ENCODE assay signal across 10 cellular contexts in the genomic region with DNA sequence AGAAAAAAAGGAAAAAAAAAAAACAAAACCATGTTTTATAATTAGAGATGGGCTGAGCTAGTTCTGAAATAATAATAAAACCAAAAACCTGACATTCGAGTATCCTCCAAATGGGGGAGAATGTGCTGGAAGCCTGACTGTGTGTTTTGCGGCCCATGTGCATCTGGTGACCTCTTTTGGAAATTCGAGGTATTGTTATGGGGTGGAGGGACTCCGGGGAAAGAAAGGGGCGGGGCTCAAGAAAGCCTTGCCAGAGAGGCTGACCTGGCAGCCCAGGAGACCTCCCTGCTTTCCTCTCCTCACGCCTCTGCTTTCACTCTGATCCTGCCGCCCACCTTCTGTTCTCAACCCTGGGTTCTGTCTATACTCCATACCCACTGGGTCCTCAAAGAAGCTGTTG.
DNase-seq lines count a peak whose midpoint lies in the region; ATAC-seq and TF ChIP-seq lines count a peak whose summit lies in the region.
"Had no signal": no experiment of that assay in that cellular context is flagged by ENCODE, and none has a peak within 500 bp of the region (broad histone marks: within the 10 kb centered on the region; RNA-seq: fewer than 3 reads in every experiment).

No MANE protein-coding gene starts in this region.

- H3K9me3 Mint-ChIP-seq in stimulated activated memory B cell treated with anti-CD40 and anti-IgM and Interleukin-4, amounts not matched to agents 10 μg/mL and 1 μg/mL and 100 μg/mL, for 72 hours, result no peaks in the 10 kb centered on the region
- H3K9me3 Mint-ChIP-seq: brain, IgD-negative memory B cell had no signal

- H3K27ac ChIP-seq in thyroid gland, result no peak overlapping the region
- H3K27ac ChIP-seq: parathyroid adenoma had no signal

- in situ Hi-C loops in SK-MEL-5 (cut with HindIII; ENCODE audit: low pct_unique_long_range_greater_than_20kb, low sequenced_read_pairs), result no loop called here

- no peak overlapping the region for H3K4me3 Mint-ChIP-seq in stimulated activated memory B cell treated with anti-CD40 and anti-IgM and Interleukin-4, amounts not matched to agents 10 μg/mL and 1 μg/mL and 100 μg/mL, for 72 hours
- H3K4me3 Mint-ChIP-seq: brain, IgD-negative memory B cell had no signal

- H3K4me1 ChIP-seq in thyroid gland, result peaks cover 3 to 4% of the 10 kb centered on the region in 2 donors
- H3K4me1 ChIP-seq: parathyroid adenoma had no signal

- peak; percentile 36 for DNase-seq in EL
- DNase-seq in H7, result peak; percentile 96
- DNase-seq in SK-MEL-5 (ENCODE audit: low read depth, low spot score), result peak; percentile 84
- peak; percentile 95 for DNase-seq in iPS-NIHi7 (ENCODE audit: extremely low spot score)
- no peak for DNase-seq in thyroid gland

- no peak for ATAC-seq in HG02938 (IDR thresholded peaks at IDR 0.05; ENCODE audit: unreplicated experiment)
- no peak for ATAC-seq in stimulated activated memory B cell treated with anti-CD40 and anti-IgM and Interleukin-4, amounts not matched to agents 10 μg/mL and 1 μg/mL and 100 μg/mL, for 72 hours

- peaks cover 17% of the 10 kb centered on the region for H3K4me1 Mint-ChIP-seq in stimulated activated memory B cell treated with anti-CD40 and anti-IgM and Interleukin-4, amounts not matched to agents 10 μg/mL and 1 μg/mL and 100 μg/mL, for 72 hours

- H3K36me3 ChIP-seq in H7 (replicated peaks; ENCODE audit: control insufficient read depth, insufficient read depth, low read length) (no peaks in the 10 kb centered on the region; the same call in 1 of the 2 replicates), thyroid gland (no peaks in the 10 kb centered on the region)

- WGBS in thyroid gland, 2 donors, result 46 to 50% methylated on average over 7 of the region's 7 CpGs

- peaks cover 32% of the 10 kb centered on the region for H3K27me3 Mint-ChIP-seq in stimulated activated memory B cell treated with anti-CD40 and anti-IgM and Interleukin-4, amounts not matched to agents 10 μg/mL and 1 μg/mL and 100 μg/mL, for 72 hours
- H3K27me3 Mint-ChIP-seq: brain had no signal

- no peaks in the 10 kb centered on the region for H3K27me3 ChIP-seq in H7 (ENCODE audit: control insufficient read depth, insufficient read depth, low read length)
- H3K27me3 ChIP-seq in thyroid gland, result no peaks in the 10 kb centered on the region

- H3K27ac Mint-ChIP-seq in stimulated activated memory B cell treated with anti-CD40 and anti-IgM and Interleukin-4, amounts not matched to agents 10 μg/mL and 1 μg/mL and 100 μg/mL, for 72 hours, result no peak overlapping the region

- H3K36me3 Mint-ChIP-seq in stimulated activated memory B cell treated with anti-CD40 and anti-IgM and Interleukin-4, amounts not matched to agents 10 μg/mL and 1 μg/mL and 100 μg/mL, for 72 hours, result no peaks in the 10 kb centered on the region
- H3K36me3 Mint-ChIP-seq: IgD-negative memory B cell had no signal

- TF ChIP-seq CTCF in thyroid gland (IDR thresholded peaks at IDR 0.05), result peak in 1 of 6 experiments; percentile 17

- TF ChIP-seq POLR2A in thyroid gland (IDR thresholded peaks at IDR 0.05), result no peak

- H3K9me3 ChIP-seq in thyroid gland, result no peaks in the 10 kb centered on the region

- intact Hi-C loops in thyroid gland (cut with DNase I), result loop anchor here (10.0 kb wide), 1 partner anchor 424 kb away; no protein-coding TSS in a partner anchor

- H3K4me3 ChIP-seq in H7 (ENCODE audit: insufficient read depth, low read depth, low read length) (no peak overlapping the region), thyroid gland (replicated peaks in 1 of 3) (no peak overlapping the region)

Comparison
In these comparisons a context has a peak if more than half of its experiments do, and no peak if none do; other contexts are left out.
1. DNase-seq: peak in EL (single experiment), H7 (single experiment), SK-MEL-5 (single experiment) and iPS-NIHi7 (single experiment); none in thyroid gland (0 of 2).